8 cellular contexts compared by ENCODE assay signal in the genomic region with DNA sequence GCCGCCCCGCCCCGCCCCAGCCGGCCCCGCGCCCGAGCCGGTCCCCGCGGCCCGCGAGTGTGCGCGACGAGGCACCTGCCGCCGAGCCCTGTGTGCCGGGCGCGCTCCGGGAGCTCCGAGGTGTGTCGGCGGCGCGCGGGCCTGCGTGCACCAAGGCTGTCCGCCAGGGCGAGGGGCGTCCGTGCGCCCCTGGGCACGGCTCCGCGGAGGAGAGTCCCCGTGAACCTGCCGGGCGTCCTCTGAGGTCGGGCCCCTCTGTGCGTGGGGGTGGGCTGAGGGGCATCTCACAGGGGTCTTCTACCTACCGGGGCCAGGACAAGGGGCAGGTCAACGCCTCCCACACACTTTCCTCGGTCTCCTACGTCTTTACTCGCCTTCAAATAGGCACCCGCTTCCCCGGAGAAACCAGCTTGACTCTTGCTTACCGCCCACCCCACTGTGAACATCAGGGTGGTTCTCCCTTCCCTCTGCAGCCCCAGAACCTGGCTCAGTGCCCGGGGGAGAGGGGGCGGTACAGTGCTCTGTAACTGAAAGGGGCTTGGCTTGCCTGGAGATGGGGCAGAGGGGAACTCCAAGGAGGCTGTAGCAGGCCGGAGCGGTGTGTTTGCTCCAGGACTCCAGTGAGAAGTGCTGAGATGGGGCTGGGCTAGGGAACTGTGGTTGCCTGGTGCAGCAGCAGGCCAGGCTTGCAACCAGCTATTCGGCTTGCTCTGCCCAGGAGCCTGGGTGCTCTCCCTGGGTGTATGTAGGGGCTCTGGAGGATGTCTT. TPM values are rescaled to one million over a fixed set of nuclear protein-coding genes. Genes with fewer than 3 reads are reported as not detected.
DNase-seq lines count a peak whose midpoint lies in the region; ATAC-seq, FAIRE-seq and TF ChIP-seq lines count a peak whose summit lies in the region.

A gene (minus strand): TSS at position 94 of the 768 bp plus-strand sequence. CDS start 175 bp downstream, outside the sequence.

- H3K9me3 ChIP-seq in endothelial cell of umbilical vein (replicated peaks; ENCODE audit: control insufficient read depth, insufficient read depth, low read length) (no peaks in the 10 kb centered on the region), suprapubic skin (no peaks in the 10 kb centered on the region)

- no TSS peak for BruUV-seq in endothelial cell of umbilical vein (replicated peaks; lab: Mats Ljungman, UMichigan)

- peak within 1 kb of the TSS; percentile 51 for H3K4me2 ChIP-seq in endothelial cell of umbilical vein (ENCODE audit: insufficient read depth, low read length)

- TF ChIP-seq CTCF in GM10266 (IDR thresholded peaks at IDR 0.05; ENCODE audit: control insufficient read depth, insufficient read depth, low read depth, missing control alignments) = no peak
- TF ChIP-seq CTCF in endothelial cell of umbilical vein (IDR thresholded peaks at IDR 0.05; ENCODE audit: extremely low read depth in 1 of 2, insufficient read depth in 1 of 2, low read depth in 1 of 2, low read length in 2 of 2) = peak in 1 of 2 donors; percentile 17
- TF ChIP-seq CTCF in nephron (IDR thresholded peaks at IDR 0.05; ENCODE audit: unreplicated experiment in 3 of 3) = peak; percentile 15 to 26 (median 21)
- peak in 1 of 2 donors; percentile 10 for TF ChIP-seq CTCF in suprapubic skin (IDR thresholded peaks at IDR 0.05)

- no peak for TF ChIP-seq EP300 in suprapubic skin (IDR thresholded peaks at IDR 0.05)

- H3K4me3 ChIP-seq in endothelial cell of umbilical vein (replicated peaks in 1 of 3; ENCODE audit: insufficient read depth in 1 of 3, low read depth in 1 of 3, low read length in 3 of 3) (peak within 1 kb of the TSS; percentile 27 to 40 (median 30)), suprapubic skin (peak within 1 kb of the TSS; percentile 97)

- 2% methylated on average over 12 of the region's 54 CpGs for WGBS in suprapubic skin

- H3K79me2 ChIP-seq in endothelial cell of umbilical vein (ENCODE audit: control insufficient read depth, insufficient read depth, low read length) = peaks cover 16% of the 10 kb centered on the region

- TF ChIP-seq POLR2A in endothelial cell of umbilical vein (IDR thresholded peaks at IDR 0.05; ENCODE audit: low read depth, low read length) (no peak), suprapubic skin (IDR thresholded peaks at IDR 0.05) (no peak)

- FAIRE-seq in endothelial cell of umbilical vein (lab: Jason Lieb, UNC) = no peak

- peak within 1 kb of the TSS; percentile 95 to 99 (median 96) for H3K4me3 Mint-ChIP-seq in nephron

- POLR2A ChIA-PET in endothelial cell of umbilical vein (lab: Charles Lee) = no interaction called here

- CTCF ChIA-PET in endothelial cell of umbilical vein (lab: Charles Lee) = interaction anchor here (0.6 to 4.2 kb wide), 25 partner anchors 11 to 484 kb away, joined by 3 to 34 read pairs (median 5); a partner anchor contains a TSS

- peaks cover 35% of the 10 kb centered on the region for H3K4me1 Mint-ChIP-seq in nephron

- intact Hi-C loops in endothelial cell of umbilical vein (cut with micrococcal nuclease) = no loop called here

- H3K36me3 ChIP-seq in endothelial cell of umbilical vein (ENCODE audit: control insufficient read depth in 2 of 2, extremely low read depth in 1 of 2, insufficient read depth in 2 of 2, low read length in 2 of 2) (peaks cover 3 to 5% of the 10 kb centered on the region in 2 experiments), suprapubic skin (peaks cover 23% of the 10 kb centered on the region)

- peak within 1 kb of the TSS; percentile 89 to 97 (median 95) for H3K27ac Mint-ChIP-seq in nephron

- peak; percentile 21 for ATAC-seq in HG03097 (IDR thresholded peaks at IDR 0.05; ENCODE audit: low FRiP score, unreplicated experiment)

- no peaks in the 10 kb centered on the region for H3K9me1 ChIP-seq in endothelial cell of umbilical vein (replicated peaks; ENCODE audit: control insufficient read depth, extremely low read depth, insufficient read depth, low read length)

- H3K4me1 ChIP-seq in endothelial cell of umbilical vein (ENCODE audit: control insufficient read depth, extremely low read depth, insufficient read depth, low read length) (peaks cover 20% of the 10 kb centered on the region), suprapubic skin (peaks cover 52% of the 10 kb centered on the region)

- DNase-seq in GM10266 (ENCODE audit: extremely low spot score) (peak; percentile 94), NCI-H82 treated with DMSO at 0.1 percent for 48 hours (lab: John Stamatoyannopoulos, UW; ENCODE audit: unreplicated experiment) (peak; percentile 15), endothelial cell of umbilical vein (ENCODE audit: low read depth, low spot score) (peak; percentile 35), suprapubic skin (ENCODE audit: low spot score in 2 of 2) (peak in 1 of 2 donors; percentile 77), GOT3 (lab: John Stamatoyannopoulos, UW) (no peak)
- peak; percentile 72 to 87 (median 79) for DNase-seq in activated CD8-positive, alpha-beta memory T cell treated with anti-CD3 and anti-CD28 coated beads for 48 hours (ENCODE audit: low read depth in 2 of 3, low spot score in 2 of 3)

- H3K27ac ChIP-seq in endothelial cell of umbilical vein (ENCODE audit: insufficient read depth, low read depth, low read length) = no peak within 1 kb of the TSS
- peak within 1 kb of the TSS; percentile 96 for H3K27ac ChIP-seq in suprapubic skin

- H3K27me3 ChIP-seq in endothelial cell of umbilical vein (ENCODE audit: control insufficient read depth in 2 of 2, insufficient read depth in 2 of 2, low read length in 2 of 2) (no peaks in the 10 kb centered on the region), suprapubic skin (no peaks in the 10 kb centered on the region)

- H2AFZ ChIP-seq in endothelial cell of umbilical vein (ENCODE audit: low read depth, low read length) = peak within 1 kb of the TSS; percentile 36

- no peak within 1 kb of the TSS for H3K9ac ChIP-seq in endothelial cell of umbilical vein (replicated peaks; ENCODE audit: extremely low read depth, insufficient read depth, low read length)

- H3K36me3 Mint-ChIP-seq in nephron (ENCODE audit: low read depth) = peaks cover 16% of the 10 kb centered on the region

- H3K9me3 Mint-ChIP-seq in nephron = no peaks in the 10 kb centered on the region

- H3K27me3 Mint-ChIP-seq in nephron (ENCODE audit: low read depth) = peaks cover 5% of the 10 kb centered on the region

- no peaks in the 10 kb centered on the region for H4K20me1 ChIP-seq in endothelial cell of umbilical vein (replicated peaks; ENCODE audit: control insufficient read depth, extremely low read depth, insufficient read depth, low read length)

- dilution Hi-C loops in endothelial cell of umbilical vein (cut with MboI; ENCODE audit: extremely low pct_ligation_motif_present, low sequenced_read_pairs) = no loop called here

TF ChIP-seq in endothelial cell of umbilical vein, 7 proteins besides CTCF, POLR2A, EP300 and RAD21:
- TF ChIP-seq GATA2 (IDR thresholded peaks at IDR 0.05; ENCODE audit: insufficient read depth, insufficient read length, low read depth, low read length) = no peak
- TF ChIP-seq FOS (IDR thresholded peaks at IDR 0.05; ENCODE audit: borderline replicate concordance, insufficient read depth, low read length) = no peak
- no peak for TF ChIP-seq POLR2AphosphoS5 (IDR thresholded peaks at IDR 0.05; ENCODE audit: insufficient read depth, low read depth, low read length)
- TF ChIP-seq JUN (IDR thresholded peaks at IDR 0.05; ENCODE audit: borderline replicate concordance, insufficient read depth, insufficient read length, low read depth) = no peak
- no peak for TF ChIP-seq MYC (IDR thresholded peaks at IDR 0.05; ENCODE audit: low read depth, low read length)
- TF ChIP-seq, protein P1, sequence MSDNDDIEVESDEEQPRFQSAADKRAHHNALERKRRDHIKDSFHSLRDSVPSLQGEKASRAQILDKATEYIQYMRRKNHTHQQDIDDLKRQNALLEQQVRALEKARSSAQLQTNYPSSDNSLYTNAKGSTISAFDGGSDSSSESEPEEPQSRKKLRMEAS (IDR thresholded peaks at IDR 0.05; ENCODE audit: insufficient read depth, insufficient read length) = no peak
- no peak for TF ChIP-seq EZH2 (IDR thresholded peaks at IDR 0.05; ENCODE audit: borderline replicate concordance, low read depth, low read length, severe bottlenecking)

RNA-seq across cellular contexts. Expression of the gene that starts here (rescaled TPM):
- 4.7 and 5.7 TPM in 2 replicates for total RNA-seq in endothelial cell of umbilical vein
- polyA plus RNA-seq in endothelial cell of umbilical vein = 5.3 and 6.9 TPM in 2 replicates
- 2.8 and 4.4 TPM in 2 replicates for polyA plus RNA-seq in endothelial cell of umbilical vein (2011; cell fraction: cytosol; rRNA removed)
- 9.4 and 14.5 TPM in 2 replicates for polyA plus RNA-seq in endothelial cell of umbilical vein (2011; cell fraction: nucleus; rRNA removed)
- polyA plus RNA-seq in endothelial cell of umbilical vein (2012) = 4.0 and 6.1 TPM in 2 replicates
- 1.1 and 3.2 TPM in 2 replicates for polyA minus RNA-seq in endothelial cell of umbilical vein
- 4.7 TPM for polyA minus RNA-seq in endothelial cell of umbilical vein (2011; cell fraction: cytosol; rRNA and poly(A)+ RNA removed)
- 1.8 and 2.5 TPM in 2 replicates for polyA minus RNA-seq in endothelial cell of umbilical vein (2011; cell fraction: nucleus; rRNA and poly(A)+ RNA removed)
- total RNA-seq in suprapubic skin = 10 to 100 TPM in 2 of 4 donors, 1 to 10 TPM in 2; 7.2 to 15.8 (median 9.6) TPM
